In genomic region chr14:100846309-100846859, GRCh38 we compare ENCODE assay signal across 26 cellular contexts. TPM values are rescaled to one million over a fixed set of nuclear protein-coding genes. Genes with fewer than 3 reads are reported as not detected.
DNase-seq lines count a peak whose midpoint lies in the region; ATAC-seq and TF ChIP-seq lines count a peak whose summit lies in the region.
"Had no signal": no experiment of that assay in that cellular context is flagged by ENCODE, and none has a peak within 500 bp of the region (broad histone marks: within the 10 kb centered on the region; RNA-seq: fewer than 3 reads in every experiment).

No MANE protein-coding gene starts in this region.

- ATAC-seq in left cardiac atrium (no peak), left ventricle myocardium superior (no peak), lower lobe of right lung (no peak), GM21528 (IDR thresholded peaks at IDR 0.05; ENCODE audit: low FRiP score, unreplicated experiment) (no peak)

- H2AFZ ChIP-seq in smooth muscle cell (ENCODE audit: low read depth): no peak overlapping the region
- H2AFZ ChIP-seq: PC-9 had no signal

- no peaks in the 10 kb centered on the region for H3K79me2 ChIP-seq in smooth muscle cell (ENCODE audit: low read depth)

- H3K9me3 Mint-ChIP-seq in chondrocyte (ENCODE audit: low read depth) (no peaks in the 10 kb centered on the region), nephron progenitor cell (no peaks in the 10 kb centered on the region)

- no peak overlapping the region for H3K4me3 Mint-ChIP-seq in chondrocyte (ENCODE audit: unreplicated experiment)
- H3K4me3 Mint-ChIP-seq in nephron progenitor cell: no peak overlapping the region

- DNase-seq in left cardiac atrium: peak; percentile 3
- DNase-seq in left ventricle myocardium superior: no peak
- DNase-seq in chondrocyte (ENCODE audit: low spot score): peak; percentile 34
- DNase-seq in lower lobe of right lung: peak; percentile 15
- DNase-seq in smooth muscle cell (lab: John Stamatoyannopoulos, UW; ENCODE audit: unreplicated experiment): no peak
- DNase-seq in foreskin melanocyte: no peak
- DNase-seq in nephron progenitor cell: no peak
- DNase-seq: ACHN, DMS153, DND-41, Kasumi-1, NCI-H1105 treated with DMSO at 0.1 percent for 48 hours, NCI-H146, NCI-H1930, NCI-H2107, NCI-H524, NCI-H774, PC-9, Right ventricle myocardium superior had no signal

- H4K20me1 ChIP-seq in smooth muscle cell (ENCODE audit: low read depth): no peaks in the 10 kb centered on the region

- TF ChIP-seq CTCF in chondrocyte (IDR thresholded peaks at IDR 0.05): no peak
- TF ChIP-seq CTCF in lower lobe of right lung (IDR thresholded peaks at IDR 0.05): no peak
- TF ChIP-seq CTCF in smooth muscle cell (IDR thresholded peaks at IDR 0.05; ENCODE audit: borderline replicate concordance, insufficient read depth, poor library complexity, severe bottlenecking): no peak
- no peak for TF ChIP-seq CTCF in nephron progenitor cell (IDR thresholded peaks at IDR 0.05)

- intact Hi-C loops in left cardiac atrium (cut with DNase I): no loop called here
- intact Hi-C loops in left ventricle myocardium superior (cut with micrococcal nuclease): no loop called here
- intact Hi-C loops in lower lobe of right lung (cut with DNase I): no loop called here

- H3K4me2 ChIP-seq in smooth muscle cell: peak overlapping the region; percentile 44
- H3K4me2 ChIP-seq: PC-9 had no signal

- H3K36me3 ChIP-seq in lower lobe of right lung (no peaks in the 10 kb centered on the region), smooth muscle cell (ENCODE audit: low read depth) (no peaks in the 10 kb centered on the region)

- H3K27ac Mint-ChIP-seq in chondrocyte (ENCODE audit: unreplicated experiment) (no peak overlapping the region), nephron progenitor cell (no peak overlapping the region)

- H3K36me3 Mint-ChIP-seq in chondrocyte (ENCODE audit: low read depth): no peaks in the 10 kb centered on the region
- H3K36me3 Mint-ChIP-seq in nephron progenitor cell (ENCODE audit: low read depth): no peaks in the 10 kb centered on the region

- peaks cover 18% of the 10 kb centered on the region for H3F3A ChIP-seq in smooth muscle cell (ENCODE audit: low read depth)

- H3K27ac ChIP-seq in lower lobe of right lung (no peak overlapping the region), smooth muscle cell (ENCODE audit: low read depth) (peak overlapping the region; percentile 55)
- H3K27ac ChIP-seq: 22Rv1, PC-9, SJSA1 had no signal

- H3K9me3 ChIP-seq in lower lobe of right lung: no peaks in the 10 kb centered on the region
- no peaks in the 10 kb centered on the region for H3K9me3 ChIP-seq in smooth muscle cell (replicated peaks; ENCODE audit: low read depth)
- H3K9me3 ChIP-seq: SJSA1 had no signal

- WGBS in smooth muscle cell (ENCODE audit: low lambda C conversion rate): 84% methylated on average over 8 of the region's 8 CpGs

- H3K4me1 ChIP-seq in lower lobe of right lung (peaks cover 4% of the 10 kb centered on the region), smooth muscle cell (ENCODE audit: low read depth) (peaks cover 34% of the 10 kb centered on the region)

- no peak overlapping the region for H3K9ac ChIP-seq in smooth muscle cell (ENCODE audit: low read depth)

- H3K27me3 Mint-ChIP-seq in chondrocyte (ENCODE audit: low read depth) (no peaks in the 10 kb centered on the region), nephron progenitor cell (ENCODE audit: low read depth, poor library complexity) (no peaks in the 10 kb centered on the region)

- H3K4me1 Mint-ChIP-seq in chondrocyte (ENCODE audit: low read depth) (peaks cover 23% of the 10 kb centered on the region), nephron progenitor cell (peaks cover 33% of the 10 kb centered on the region)

- no peaks in the 10 kb centered on the region for H3K27me3 ChIP-seq in lower lobe of right lung (ENCODE audit: low read depth)
- H3K27me3 ChIP-seq in smooth muscle cell (ENCODE audit: low read depth): no peaks in the 10 kb centered on the region
- H3K27me3 ChIP-seq: SJSA1 had no signal

- H3K4me3 ChIP-seq in lower lobe of right lung (no peak overlapping the region), smooth muscle cell (no peak overlapping the region)
- H3K4me3 ChIP-seq: PC-9, SJSA1 had no signal

RNA-seq across cellular contexts. Expression of gene MEG3, which starts 20.5 kb away (rescaled TPM):
- total RNA-seq in left cardiac atrium: 10 to 100 TPM; 24.7 to 26.3 TPM
- 20.6 TPM for total RNA-seq in left ventricle myocardium superior
- total RNA-seq in chondrocyte: not detected in 3 replicates
- 16.6 TPM for total RNA-seq in lower lobe of right lung
- total RNA-seq in smooth muscle cell: not detected in 2 replicates
- 0.70 TPM in 1 of 2 replicates, not detected in the other for polyA plus RNA-seq in smooth muscle cell
- total RNA-seq: H4, HT-29, PC-9 had no signal

RNA-seq across cellular contexts. Expression of gene RTL1, which starts 57.1 kb away (rescaled TPM):
- total RNA-seq in left cardiac atrium (not detected), left ventricle myocardium superior (not detected), chondrocyte (0.02 TPM in 1 of 3 replicates, not detected in the others), lower lobe of right lung (not detected), smooth muscle cell (11.8 and 13.9 TPM in 2 replicates)
- 6.7 and 11.1 TPM in 2 replicates for polyA plus RNA-seq in smooth muscle cell
- total RNA-seq: H4, HT-29, PC-9, Right ventricle myocardium superior, RPMI7951, SJSA1 had no signal
- polyA plus RNA-seq: BJ had no signal

Comparison
In these comparisons a context has a peak if more than half of its experiments do, and no peak if none do; other contexts are left out.
1. DNase-seq: peak in left cardiac atrium (single experiment), chondrocyte (single experiment) and lower lobe of right lung (single experiment); none in left ventricle myocardium superior (single experiment), smooth muscle cell (single experiment), foreskin melanocyte (single experiment) and nephron progenitor cell (single experiment).
2. RNA of gene MEG3, which starts 20.5 kb away (total RNA-seq): 24.7 to 26.3 TPM in left cardiac atrium, 20.6 TPM in left ventricle myocardium superior (single experiment) and 16.6 TPM in lower lobe of right lung (single experiment); not detected in chondrocyte and not detected in smooth muscle cell; every median in the first group is over 10 times any median in the second.
3. RNA of gene RTL1, which starts 57.1 kb away (total RNA-seq): 11.8 to 13.9 TPM in smooth muscle cell; 0.02 TPM in chondrocyte, not detected in left cardiac atrium, not detected in left ventricle myocardium superior (single experiment) and not detected in lower lobe of right lung (single experiment); every median in the first group is over 10 times any median in the second.